Comparison of ENCODE assay signal across 13 cellular contexts in genomic region chr4:41176357-41176756, GRCh38. TPM values are rescaled to one million over a fixed set of nuclear protein-coding genes. Genes with fewer than 3 reads are reported as not detected.
DNase-seq lines count a peak whose midpoint lies in the region; FAIRE-seq and TF ChIP-seq lines count a peak whose summit lies in the region.
"Had no signal": no experiment of that assay in that cellular context is flagged by ENCODE, and none has a peak within 500 bp of the region (broad histone marks: within the 10 kb centered on the region; RNA-seq: fewer than 3 reads in every experiment).

No MANE protein-coding gene starts in this region.

- H3K9ac ChIP-seq in trophoblast cell (ENCODE audit: low read length): no peak overlapping the region

- H3K18ac ChIP-seq in trophoblast cell (ENCODE audit: low read length): no peak overlapping the region

- H3K27ac ChIP-seq in trophoblast cell (ENCODE audit: low read depth, low read length) (peak overlapping the region; percentile 77), WERI-Rb-1 (no peak overlapping the region)
- H3K27ac ChIP-seq: prostate gland had no signal

- no peak overlapping the region for H2BK12ac ChIP-seq in trophoblast cell (ENCODE audit: low read length)

- no peak overlapping the region for H3K23ac ChIP-seq in trophoblast cell (ENCODE audit: low read length)

- no peak overlapping the region for H4K12ac ChIP-seq in trophoblast cell (ENCODE audit: low read depth, low read length)

- H3K36me3 ChIP-seq in trophoblast cell (ENCODE audit: control insufficient read depth in 1 of 2, insufficient read depth in 2 of 2, low read length in 2 of 2) (no peaks in the 10 kb centered on the region), WERI-Rb-1 (no peaks in the 10 kb centered on the region)
- H3K36me3 ChIP-seq: prostate gland had no signal

- no peak overlapping the region for H3K14ac ChIP-seq in trophoblast cell (ENCODE audit: low read length)

- no peak overlapping the region for H2BK120ac ChIP-seq in trophoblast cell (ENCODE audit: insufficient read depth, low read length, poor library complexity)

- H3K4ac ChIP-seq in trophoblast cell (ENCODE audit: low read depth, low read length): no peak overlapping the region

- no peak for TF ChIP-seq POLR2A in H54 (IDR thresholded peaks at IDR 0.05; ENCODE audit: low read depth, low read length)

- TF ChIP-seq CTCF in fibroblast of the aortic adventitia (IDR thresholded peaks at IDR 0.05; ENCODE audit: insufficient read depth, low read length) (no peak), WERI-Rb-1 (IDR thresholded peaks at IDR 0.05; ENCODE audit: low read depth, low read length) (no peak)

- H2AFZ ChIP-seq in trophoblast cell (ENCODE audit: insufficient read depth, low read length, poor library complexity): no peak overlapping the region

- H3K4me3 ChIP-seq in fibroblast of the aortic adventitia (ENCODE audit: low read depth, low read length) (no peak overlapping the region), trophoblast cell (ENCODE audit: low read depth, low read length) (no peak overlapping the region), WERI-Rb-1 (ENCODE audit: low read depth, low read length) (no peak overlapping the region)
- H3K4me3 ChIP-seq: prostate gland had no signal

- WGBS in trophoblast cell (ENCODE audit: extremely low coverage, insufficient coverage, insufficient read length): no CpG with 5 or more reads among the region's 1 CpG

- no peak overlapping the region for H3K4me2 ChIP-seq in trophoblast cell (ENCODE audit: low read length)

- H3K79me1 ChIP-seq in trophoblast cell (ENCODE audit: low read length): peaks cover 5% of the 10 kb centered on the region

- H2AK5ac ChIP-seq in trophoblast cell (ENCODE audit: low read length): no peak overlapping the region

- no peak for FAIRE-seq in H54 (lab: Jason Lieb, UNC)

- H4K8ac ChIP-seq in trophoblast cell (ENCODE audit: low read depth, low read length): no peak overlapping the region

- DNase-seq in EL (peak; percentile 79), amniotic epithelial cell (ENCODE audit: low read depth) (peak; percentile 67), fibroblast of the aortic adventitia (ENCODE audit: low read depth) (peak; percentile 83), trophoblast cell (peak in 1 of 2 donors; percentile 30), NCI-H446 treated with DMSO at 0.1 percent for 48 hours (lab: John Stamatoyannopoulos, UW) (no peak), WERI-Rb-1 (no peak), H54 (ENCODE audit: insufficient read length, low spot score) (no peak), NCI-H1694 (lab: John Stamatoyannopoulos, UW) (no peak)
- DNase-seq: activated CD4-positive, alpha-beta memory T cell treated with anti-CD3 and anti-CD28 coated beads, Interleukin-2, amount 10 ng/mL, durations not matched to agents 7 days and 5 days; activated naive CD4-positive, alpha-beta T cell treated with anti-CD3 and anti-CD28 coated beads for 36 hours; stimulated activated naive B cell treated with anti-CD40 and anti-IgM and Interleukin-4, amounts not matched to agents 10 μg/mL and 1 μg/mL and 100 μg/mL, for 72 hours; T-helper 2 cell had no signal

- H3K79me2 ChIP-seq in trophoblast cell (ENCODE audit: control insufficient read depth, insufficient read depth, low read length, poor library complexity): peaks cover 2% of the 10 kb centered on the region

- H3K9me3 ChIP-seq in trophoblast cell (ENCODE audit: insufficient read depth, low read depth, low read length): no peaks in the 10 kb centered on the region
- H3K9me3 ChIP-seq in WERI-Rb-1 (ENCODE audit: severe bottlenecking): no peaks in the 10 kb centered on the region
- H3K9me3 ChIP-seq: prostate gland had no signal

- H3K4me1 ChIP-seq in trophoblast cell (ENCODE audit: control insufficient read depth in 1 of 2, insufficient read depth in 2 of 2, low read length in 2 of 2): peaks cover 6 to 19% of the 10 kb centered on the region in 2 experiments
- H3K4me1 ChIP-seq: prostate gland had no signal

- H3K27me3 ChIP-seq in trophoblast cell (ENCODE audit: insufficient read depth, low read length): no peaks in the 10 kb centered on the region
- H3K27me3 ChIP-seq in WERI-Rb-1 (ENCODE audit: insufficient read depth, low read depth, severe bottlenecking): no peaks in the 10 kb centered on the region

- H4K91ac ChIP-seq in trophoblast cell (ENCODE audit: low read depth, low read length): no peak overlapping the region

- peak overlapping the region; percentile 82 for H2BK5ac ChIP-seq in trophoblast cell (ENCODE audit: low read depth, low read length, poor library complexity)

RNA-seq across cellular contexts. Expression of gene APBB2, which starts 38.0 kb away (rescaled TPM):
- total RNA-seq in fibroblast of the aortic adventitia (ENCODE audit: low replicate concordance): 41.5 and 75.8 TPM in 2 replicates
- polyA plus RNA-seq in trophoblast cell (2013): 41.4 and 45.0 TPM in 2 replicates

Comparison
In these comparisons a context has a peak if more than half of its experiments do, and no peak if none do; other contexts are left out.
1. DNase-seq: peak in EL (single experiment), amniotic epithelial cell (single experiment) and fibroblast of the aortic adventitia (single experiment); none in NCI-H446 treated with DMSO at 0.1 percent for 48 hours (single experiment), WERI-Rb-1 (single experiment), H54 (single experiment) and NCI-H1694 (single experiment).